Comparison of ENCODE assay signal across 8 cellular contexts in the genomic region with DNA sequence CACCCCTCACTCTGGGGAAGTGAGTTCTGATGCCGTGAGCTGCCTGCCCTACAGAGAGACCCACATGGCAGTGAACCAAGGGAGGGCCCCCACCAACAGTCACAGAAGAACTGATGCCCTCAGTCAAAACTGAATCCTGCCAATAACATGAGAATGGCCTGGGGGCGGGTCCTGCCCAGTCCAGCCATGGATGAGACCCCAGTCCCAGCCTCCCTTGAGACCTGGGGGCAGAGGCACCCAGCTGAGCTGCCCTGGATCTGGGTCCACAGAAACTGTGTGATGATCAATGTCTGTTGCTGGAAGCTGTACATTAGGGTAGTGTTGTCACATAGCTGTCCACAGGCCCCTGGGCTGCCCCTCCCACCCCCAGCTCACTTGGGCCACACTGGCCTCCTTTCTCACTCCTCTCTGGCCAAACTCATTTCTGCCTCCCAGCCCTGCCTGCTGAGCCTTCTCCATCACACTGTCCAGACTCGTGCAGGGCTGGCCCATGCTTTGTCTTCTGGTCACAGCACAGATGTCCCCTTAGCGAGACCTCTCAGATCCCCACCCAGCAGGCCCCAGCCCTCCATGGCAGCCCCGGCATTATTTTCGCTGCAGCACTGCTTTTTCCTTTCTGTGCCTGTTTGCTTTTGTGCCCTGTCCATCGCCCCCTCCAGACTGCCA. TPM values are rescaled to one million over a fixed set of nuclear protein-coding genes. Genes with fewer than 3 reads are reported as not detected.
A peak's percentile ranks its signal among the peaks of the same experiment; 100 is the strongest.
DNase-seq lines count a peak whose midpoint lies in the region; ATAC-seq and TF ChIP-seq lines count a peak whose summit lies in the region.

No MANE protein-coding gene starts in this region.

- no peaks in the 10 kb centered on the region for H3K36me3 Mint-ChIP-seq in activated T-cell treated with anti-CD3 and anti-CD28 coated beads, Interleukin-2, amount 50 U/mL, for 72 hours (ENCODE audit: insufficient read depth in 2 of 2)
- H3K36me3 Mint-ChIP-seq in activated naive CD4-positive, alpha-beta T cell treated with anti-CD3 and anti-CD28 coated beads, Interleukin-2, amount 50 U/mL, for 72 hours = peaks cover 0 to 16% of the 10 kb centered on the region in 2 donors
- H3K36me3 Mint-ChIP-seq in memory B cell = no peaks in the 10 kb centered on the region

- ATAC-seq in activated T-cell treated with anti-CD3 and anti-CD28 coated beads, Interleukin-2, amount 50 U/mL, for 72 hours (replicated peaks in 1 of 2) = no peak
- ATAC-seq in activated naive CD4-positive, alpha-beta T cell treated with anti-CD3 and anti-CD28 coated beads, Interleukin-2, amount 50 U/mL, for 72 hours = no peak
- ATAC-seq in memory B cell (ENCODE audit: low read depth) = no peak
- no peak for ATAC-seq in GM18858 (IDR thresholded peaks at IDR 0.05; ENCODE audit: unreplicated experiment)
- no peak for ATAC-seq in left lobe of liver
- ATAC-seq in upper lobe of left lung (ENCODE audit: low FRiP score in 2 of 2) = no peak

- H3K27ac Mint-ChIP-seq in activated T-cell treated with anti-CD3 and anti-CD28 coated beads, Interleukin-2, amount 50 U/mL, for 72 hours = peak overlapping the region; percentile 82
- H3K27ac Mint-ChIP-seq in activated naive CD4-positive, alpha-beta T cell treated with anti-CD3 and anti-CD28 coated beads, Interleukin-2, amount 50 U/mL, for 72 hours = peak overlapping the region; percentile 94 to 95
- peak overlapping the region; percentile 93 for H3K27ac Mint-ChIP-seq in memory B cell

- H3K4me1 ChIP-seq in tibial nerve = peaks cover 0 to 74% (median 38%) of the 10 kb centered on the region in 4 donors
- H3K4me1 ChIP-seq in upper lobe of left lung = peaks cover 46 to 62% (median 54%) of the 10 kb centered on the region in 4 donors

- H3K36me3 ChIP-seq in tibial nerve (no peaks in the 10 kb centered on the region), upper lobe of left lung (no peaks in the 10 kb centered on the region)

- H3K4me3 ChIP-seq in tibial nerve (no peak overlapping the region), upper lobe of left lung (peak overlapping the region in 2 of 4 donors; percentile 62 to 73)

- H3K9me3 ChIP-seq in tibial nerve (no peaks in the 10 kb centered on the region), upper lobe of left lung (no peaks in the 10 kb centered on the region)

- no peak for TF ChIP-seq EP300 in tibial nerve (IDR thresholded peaks at IDR 0.05)
- no peak for TF ChIP-seq EP300 in upper lobe of left lung (IDR thresholded peaks at IDR 0.05)

- H3K27me3 Mint-ChIP-seq in activated T-cell treated with anti-CD3 and anti-CD28 coated beads, Interleukin-2, amount 50 U/mL, for 72 hours (ENCODE audit: low read depth) = no peaks in the 10 kb centered on the region
- no peaks in the 10 kb centered on the region for H3K27me3 Mint-ChIP-seq in memory B cell

- H3K27me3 ChIP-seq in tibial nerve (no peaks in the 10 kb centered on the region), upper lobe of left lung (no peaks in the 10 kb centered on the region)

- TF ChIP-seq CTCF in tibial nerve (IDR thresholded peaks at IDR 0.05) (no peak), upper lobe of left lung (IDR thresholded peaks at IDR 0.05) (no peak)

- no peak for DNase-seq in activated T-cell treated with anti-CD3 and anti-CD28 coated beads, Interleukin-2, amount 50 U/mL, for 72 hours
- DNase-seq in activated T-cell treated with anti-CD3 and anti-CD28 coated beads for 4 hours (no peak), memory B cell (ENCODE audit: low spot score in 2 of 2) (no peak), tibial nerve (ENCODE audit: low spot score in 2 of 2) (no peak), left lobe of liver (ENCODE audit: low spot score) (no peak), upper lobe of left lung (no peak)
- DNase-seq in activated naive CD4-positive, alpha-beta T cell treated with anti-CD3 and anti-CD28 coated beads, Interleukin-2, amount 50 U/mL, for 72 hours (ENCODE audit: low spot score in 2 of 2) = no peak

- WGBS in tibial nerve, 2 donors = 64 to 65% methylated on average over 7 of the region's 7 CpGs
- WGBS in upper lobe of left lung, 2 donors = 70 to 75% methylated on average over 7 of the region's 7 CpGs

- no peaks in the 10 kb centered on the region for H3K9me3 Mint-ChIP-seq in activated T-cell treated with anti-CD3 and anti-CD28 coated beads, Interleukin-2, amount 50 U/mL, for 72 hours
- no peaks in the 10 kb centered on the region for H3K9me3 Mint-ChIP-seq in activated naive CD4-positive, alpha-beta T cell treated with anti-CD3 and anti-CD28 coated beads, Interleukin-2, amount 50 U/mL, for 72 hours
- no peaks in the 10 kb centered on the region for H3K9me3 Mint-ChIP-seq in memory B cell

- peak overlapping the region; percentile 87 to 94 for H3K4me3 Mint-ChIP-seq in activated T-cell treated with anti-CD3 and anti-CD28 coated beads, Interleukin-2, amount 50 U/mL, for 72 hours
- H3K4me3 Mint-ChIP-seq in memory B cell = peak overlapping the region; percentile 84

- H3K27ac ChIP-seq in tibial nerve (peak overlapping the region; percentile 6 to 95 (median 54)), upper lobe of left lung (peak overlapping the region in 2 of 4 donors; percentile 76 to 89)

- H3K4me1 Mint-ChIP-seq in activated T-cell treated with anti-CD3 and anti-CD28 coated beads, Interleukin-2, amount 50 U/mL, for 72 hours (ENCODE audit: low read depth) = peaks cover 60% of the 10 kb centered on the region
- peaks cover 34% of the 10 kb centered on the region for H3K4me1 Mint-ChIP-seq in memory B cell

- TF ChIP-seq POLR2A in tibial nerve (IDR thresholded peaks at IDR 0.05) (no peak), upper lobe of left lung (IDR thresholded peaks at IDR 0.05) (no peak)

RNA-seq across cellular contexts. Expression of a gene that starts 16.8 kb away (rescaled TPM):
- total RNA-seq in activated T-cell treated with anti-CD3 and anti-CD28 coated beads, Interleukin-2, amount 50 U/mL, for 72 hours = 1 to 10 TPM in 1 of 2 donors, under 1 TPM in 1; 0.86 to 2.0 TPM
- total RNA-seq in activated naive CD4-positive, alpha-beta T cell treated with anti-CD3 and anti-CD28 coated beads, Interleukin-2, amount 50 U/mL, for 72 hours = 1 to 10 TPM; 3.1 to 7.3 TPM
- total RNA-seq in tibial nerve = 10 to 100 TPM; 15.3 to 63.3 (median 36.8) TPM
- total RNA-seq in left lobe of liver = 1.2 TPM
- total RNA-seq in upper lobe of left lung = 10 to 100 TPM in 5 of 6 donors, 1 to 10 TPM in 1; 9.1 to 71.2 (median 36.0) TPM

RNA-seq across cellular contexts. Expression of a gene that starts 25.8 kb away (rescaled TPM):
- 10 to 100 TPM; 50.7 to 78.2 TPM for total RNA-seq in activated T-cell treated with anti-CD3 and anti-CD28 coated beads, Interleukin-2, amount 50 U/mL, for 72 hours
- 10 to 100 TPM; 45.3 to 77.0 TPM for total RNA-seq in activated naive CD4-positive, alpha-beta T cell treated with anti-CD3 and anti-CD28 coated beads, Interleukin-2, amount 50 U/mL, for 72 hours
- total RNA-seq in tibial nerve = 10 to 100 TPM; 34.5 to 60.0 (median 48.7) TPM
- total RNA-seq in left lobe of liver = 4.7 TPM
- total RNA-seq in upper lobe of left lung = 100 to 1,000 TPM in 3 of 6 donors, 10 to 100 TPM in 3; 57.1 to 117 (median 88.9) TPM
